ENCODE assay signal across 9 cellular contexts in the genomic region with DNA sequence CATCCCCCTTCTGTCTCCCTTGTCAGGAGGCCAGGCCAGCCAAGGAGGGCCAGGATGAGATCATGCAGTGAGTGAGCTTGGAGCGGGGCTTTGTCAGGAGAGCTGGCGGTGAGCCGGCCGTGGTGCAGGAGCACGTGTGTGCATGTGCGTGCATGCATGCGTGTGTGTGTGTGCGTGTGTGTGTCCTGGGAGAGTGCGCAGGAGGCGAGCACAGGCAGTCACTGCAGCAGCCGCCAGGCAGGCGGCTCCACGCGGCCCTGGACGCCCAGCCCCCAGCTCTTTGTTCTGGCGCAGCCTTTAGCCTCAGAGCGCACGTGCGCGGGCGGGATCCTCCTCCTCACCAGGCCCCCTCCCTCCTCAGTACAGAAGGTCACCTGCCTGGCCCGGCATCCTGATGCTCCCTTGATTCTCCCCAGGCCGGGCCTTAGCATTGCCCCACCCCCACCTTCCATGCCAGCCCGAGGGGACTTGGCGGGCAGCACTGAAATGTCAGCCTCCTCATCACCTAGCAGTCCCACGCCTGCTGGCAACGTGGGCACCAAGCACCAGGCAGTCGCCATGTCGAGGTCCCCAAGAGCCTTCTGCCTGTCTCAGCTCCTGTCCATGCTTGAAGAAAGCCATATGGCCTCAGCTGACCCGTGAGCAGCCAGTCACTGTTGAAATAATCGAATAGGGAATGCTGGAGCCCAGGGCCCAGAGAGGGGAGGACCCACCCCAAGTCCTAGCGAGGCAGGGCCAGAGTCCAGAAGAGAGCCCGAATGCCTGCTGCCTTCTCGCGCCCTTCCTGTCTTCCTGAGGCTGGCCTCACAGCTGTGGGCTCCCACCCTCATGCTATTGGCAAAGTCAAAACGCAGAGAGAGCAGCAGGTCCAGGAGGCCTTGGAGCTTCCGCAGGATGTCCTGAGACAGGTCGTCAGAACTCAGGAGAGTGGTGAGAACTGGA.
A peak's percentile ranks its signal among the peaks of the same experiment; 100 is the strongest.
DNase-seq lines count a peak whose midpoint lies in the region; ATAC-seq and TF ChIP-seq lines count a peak whose summit lies in the region.
"Had no signal": no experiment of that assay in that cellular context is flagged by ENCODE, and none has a peak within 500 bp of the region (broad histone marks: within the 10 kb centered on the region; RNA-seq: fewer than 3 reads in every experiment).

No MANE protein-coding gene starts in this region.

- H2AFZ ChIP-seq in parathyroid adenoma (peak overlapping the region; percentile 46), osteoblast (ENCODE audit: low read length) (no peak overlapping the region)

- no peaks in the 10 kb centered on the region for H3K27me3 ChIP-seq in parathyroid adenoma (ENCODE audit: control insufficient read depth, insufficient read depth, low read length)
- H3K27me3 ChIP-seq in osteoblast (ENCODE audit: insufficient read depth, low read length), result no peaks in the 10 kb centered on the region

- ATAC-seq in left cardiac atrium (peak; percentile 57 to 70), GM19467 (IDR thresholded peaks at IDR 0.05; ENCODE audit: unreplicated experiment) (no peak), HG03571 (IDR thresholded peaks at IDR 0.05; ENCODE audit: unreplicated experiment) (no peak)

- peaks cover 45% of the 10 kb centered on the region for H3K4me1 ChIP-seq in parathyroid adenoma
- H3K4me1 ChIP-seq in osteoblast (ENCODE audit: insufficient read depth, low read length), result no peaks in the 10 kb centered on the region

- no peak overlapping the region for H3K9ac ChIP-seq in parathyroid adenoma

- H3K4me2 ChIP-seq in parathyroid adenoma (ENCODE audit: low read length) (peak overlapping the region; percentile 48), osteoblast (ENCODE audit: insufficient read depth, low read length) (no peak overlapping the region)

- TF ChIP-seq CTCF in astrocyte of the cerebellum (IDR thresholded peaks at IDR 0.05; ENCODE audit: low read depth, low read length, missing control alignments) (no peak), parathyroid adenoma (IDR thresholded peaks at IDR 0.05) (peak; percentile 28), osteoblast (IDR thresholded peaks at IDR 0.05; ENCODE audit: extremely low read depth, low read depth, low read length) (no peak)

- DNase-seq in DMS153 treated with DMSO at 0.1 percent for 48 hours (lab: John Stamatoyannopoulos, UW; ENCODE audit: unreplicated experiment) (peak; percentile 27), astrocyte of the cerebellum (ENCODE audit: low read depth) (peak; percentile 64), left cardiac atrium (peak; percentile 82), osteoblast (ENCODE audit: insufficient read length, low spot score, missing footprints) (no peak), SKM-1 treated with dmso at 0.1 percent for 144 hours (lab: John Stamatoyannopoulos, UW; ENCODE audit: unreplicated experiment) (no peak)
- DNase-seq: Calu3 had no signal

- H3K36me3 ChIP-seq in parathyroid adenoma (ENCODE audit: control insufficient read depth, insufficient read depth, low read length) (no peaks in the 10 kb centered on the region), osteoblast (ENCODE audit: insufficient read depth, low read length) (peaks cover 56% of the 10 kb centered on the region)

- in situ Hi-C loops in astrocyte of the cerebellum (cut with HindIII; ENCODE audit: low sequenced_read_pairs), result no loop called here

- no peaks in the 10 kb centered on the region for H3K9me3 ChIP-seq in parathyroid adenoma (ENCODE audit: control insufficient read depth, low read length)
- no peaks in the 10 kb centered on the region for H3K9me3 ChIP-seq in osteoblast (ENCODE audit: low read depth, low read length)

- H3K79me2 ChIP-seq in parathyroid adenoma (no peaks in the 10 kb centered on the region), osteoblast (ENCODE audit: insufficient read depth, low read length) (peaks cover 30% of the 10 kb centered on the region)

- H4K20me1 ChIP-seq in osteoblast (ENCODE audit: insufficient read depth, low read length), result peaks cover 71% of the 10 kb centered on the region

- no peak overlapping the region for H3K4me3 ChIP-seq in astrocyte of the cerebellum (ENCODE audit: low read depth, low read length)
- H3K4me3 ChIP-seq in parathyroid adenoma (ENCODE audit: low read depth, low read length), result no peak overlapping the region
- H3K4me3 ChIP-seq in osteoblast (ENCODE audit: insufficient read depth, low read length), result no peak overlapping the region

- H3K27ac ChIP-seq in parathyroid adenoma (peak overlapping the region; percentile 95), osteoblast (ENCODE audit: low read depth, low read length) (no peak overlapping the region)

- intact Hi-C loops in left cardiac atrium (cut with DNase I), result loop anchor here in 1 of 2 donors (10.0 kb wide), 1 partner anchor 53 kb away; no protein-coding TSS in a partner anchor

Comparison
In these comparisons a context has a peak if more than half of its experiments do, and no peak if none do; other contexts are left out.
1. DNase-seq: peak in DMS153 treated with DMSO at 0.1 percent for 48 hours (single experiment), astrocyte of the cerebellum (single experiment) and left cardiac atrium (single experiment); none in osteoblast (single experiment) and SKM-1 treated with dmso at 0.1 percent for 144 hours (single experiment).
2. ATAC-seq: peak in left cardiac atrium (2 of 2); none in GM19467 (single experiment) and HG03571 (single experiment).